ENCODE assay signal across 19 cellular contexts in genomic region chr2:159131267-159131790, GRCh38.
DNase-seq lines count a peak whose midpoint lies in the region; ATAC-seq, FAIRE-seq and TF ChIP-seq lines count a peak whose summit lies in the region.
"Had no signal": no experiment of that assay in that cellular context is flagged by ENCODE, and none has a peak within 500 bp of the region (broad histone marks: within the 10 kb centered on the region; RNA-seq: fewer than 3 reads in every experiment).

No MANE protein-coding gene starts in this region.

- no peak overlapping the region for H3K14ac ChIP-seq in trophoblast cell (ENCODE audit: low read length)

- no peak for TF ChIP-seq CTCF in right atrium auricular region (IDR thresholded peaks at IDR 0.05)
- no peak for TF ChIP-seq CTCF in endothelial cell of umbilical vein (IDR thresholded peaks at IDR 0.05; ENCODE audit: extremely low read depth in 1 of 2, insufficient read depth in 1 of 2, low read depth in 1 of 2, low read length in 2 of 2)
- no peak for TF ChIP-seq CTCF in nephron progenitor cell (IDR thresholded peaks at IDR 0.05)

- no peak overlapping the region for H4K91ac ChIP-seq in trophoblast cell (ENCODE audit: low read depth, low read length)

- H3K27me3 ChIP-seq in right atrium auricular region (no peaks in the 10 kb centered on the region), endothelial cell of umbilical vein (ENCODE audit: control insufficient read depth in 2 of 2, insufficient read depth in 2 of 2, low read length in 2 of 2) (no peaks in the 10 kb centered on the region), trophoblast cell (ENCODE audit: insufficient read depth, low read length) (no peaks in the 10 kb centered on the region)
- H3K27me3 ChIP-seq: tibial artery had no signal

- H2BK5ac ChIP-seq in trophoblast cell (ENCODE audit: low read depth, low read length, poor library complexity), result no peak overlapping the region

- peak overlapping the region; percentile 27 for H3K4me2 ChIP-seq in endothelial cell of umbilical vein (ENCODE audit: insufficient read depth, low read length)
- no peak overlapping the region for H3K4me2 ChIP-seq in trophoblast cell (ENCODE audit: low read length)

- no peak overlapping the region for H3K4me3 Mint-ChIP-seq in nephron progenitor cell
- H3K4me3 Mint-ChIP-seq in activated T-cell treated with anti-CD3 and anti-CD28 coated beads, Interleukin-2, amount 50 U/mL, for 4 hours, result no peak overlapping the region
- no peak overlapping the region for H3K4me3 Mint-ChIP-seq in stimulated activated naive CD8-positive, alpha-beta T cell treated with anti-CD3 and anti-CD28 coated beads, Interleukin-15, amount 100 ng/mL, for 72 hours
- H3K4me3 Mint-ChIP-seq: activated T-helper 17 cell treated with anti-CD3 and anti-CD28 coated beads, Interleukin-2, amount 50 U/mL, for 72 hours; CD4-positive, CD25-positive, alpha-beta regulatory T cell had no signal

- peaks cover 30% of the 10 kb centered on the region for H3K36me3 Mint-ChIP-seq in nephron progenitor cell (ENCODE audit: low read depth)
- H3K36me3 Mint-ChIP-seq in activated T-cell treated with anti-CD3 and anti-CD28 coated beads, Interleukin-2, amount 50 U/mL, for 4 hours (ENCODE audit: insufficient read depth), result no peaks in the 10 kb centered on the region
- H3K36me3 Mint-ChIP-seq: CD4-positive, CD25-positive, alpha-beta regulatory T cell had no signal

- H3K79me1 ChIP-seq in trophoblast cell (ENCODE audit: low read length), result peaks cover 10% of the 10 kb centered on the region

- no peak overlapping the region for H3K4ac ChIP-seq in trophoblast cell (ENCODE audit: low read depth, low read length)

- no peak overlapping the region for H4K12ac ChIP-seq in trophoblast cell (ENCODE audit: low read depth, low read length)

- H3K9me3 ChIP-seq in right atrium auricular region (no peaks in the 10 kb centered on the region), endothelial cell of umbilical vein (replicated peaks; ENCODE audit: control insufficient read depth, insufficient read depth, low read length) (no peaks in the 10 kb centered on the region), trophoblast cell (ENCODE audit: insufficient read depth, low read depth, low read length) (no peaks in the 10 kb centered on the region)
- H3K9me3 ChIP-seq: tibial artery had no signal

- no peaks in the 10 kb centered on the region for H3K9me1 ChIP-seq in endothelial cell of umbilical vein (replicated peaks; ENCODE audit: control insufficient read depth, extremely low read depth, insufficient read depth, low read length)

- no peak for FAIRE-seq in endothelial cell of umbilical vein (lab: Jason Lieb, UNC)

- H3K23ac ChIP-seq in trophoblast cell (ENCODE audit: low read length), result no peak overlapping the region

- H4K20me1 ChIP-seq in endothelial cell of umbilical vein (replicated peaks; ENCODE audit: control insufficient read depth, extremely low read depth, insufficient read depth, low read length), result no peaks in the 10 kb centered on the region

- H3K4me3 ChIP-seq in right atrium auricular region (no peak overlapping the region), endothelial cell of umbilical vein (replicated peaks in 1 of 3; ENCODE audit: insufficient read depth in 1 of 3, low read depth in 1 of 3, low read length in 3 of 3) (no peak overlapping the region), trophoblast cell (ENCODE audit: low read depth, low read length) (no peak overlapping the region)
- H3K4me3 ChIP-seq: tibial artery had no signal

- H3K27ac Mint-ChIP-seq in nephron progenitor cell, result peak overlapping the region; percentile 80
- H3K27ac Mint-ChIP-seq in stimulated activated naive CD8-positive, alpha-beta T cell treated with anti-CD3 and anti-CD28 coated beads, Interleukin-15, amount 100 ng/mL, for 72 hours, result peak overlapping the region in 1 of 2 donors; percentile 5
- H3K27ac Mint-ChIP-seq: activated T-helper 17 cell treated with anti-CD3 and anti-CD28 coated beads, Interleukin-2, amount 50 U/mL, for 72 hours; CD4-positive, CD25-positive, alpha-beta regulatory T cell; progenitor cell of endocrine pancreas had no signal

- no peak overlapping the region for H2BK120ac ChIP-seq in trophoblast cell (ENCODE audit: insufficient read depth, low read length, poor library complexity)

- no peak overlapping the region for H2AK5ac ChIP-seq in trophoblast cell (ENCODE audit: low read length)

- POLR2A ChIA-PET in endothelial cell of umbilical vein (lab: Charles Lee), result no interaction called here

- no peak overlapping the region for H3K18ac ChIP-seq in trophoblast cell (ENCODE audit: low read length)

- no peak overlapping the region for H2BK12ac ChIP-seq in trophoblast cell (ENCODE audit: low read length)

- intact Hi-C loops in Right ventricle myocardium superior (cut with DNase I) (no loop called here), endothelial cell of umbilical vein (cut with micrococcal nuclease) (no loop called here)

- no peaks in the 10 kb centered on the region for H3K36me3 ChIP-seq in right atrium auricular region
- H3K36me3 ChIP-seq in endothelial cell of umbilical vein (ENCODE audit: control insufficient read depth in 2 of 2, extremely low read depth in 1 of 2, insufficient read depth in 2 of 2, low read length in 2 of 2), result no peaks in the 10 kb centered on the region
- H3K36me3 ChIP-seq in trophoblast cell (ENCODE audit: control insufficient read depth in 1 of 2, insufficient read depth in 2 of 2, low read length in 2 of 2), result peaks cover 0 to 3% of the 10 kb centered on the region in 2 experiments
- H3K36me3 ChIP-seq: tibial artery had no signal

- no peaks in the 10 kb centered on the region for H3K9me3 Mint-ChIP-seq in nephron progenitor cell
- H3K9me3 Mint-ChIP-seq in activated T-cell treated with anti-CD3 and anti-CD28 coated beads, Interleukin-2, amount 50 U/mL, for 4 hours, result no peaks in the 10 kb centered on the region
- H3K9me3 Mint-ChIP-seq in stimulated activated naive CD8-positive, alpha-beta T cell treated with anti-CD3 and anti-CD28 coated beads, Interleukin-15, amount 100 ng/mL, for 72 hours, result no peaks in the 10 kb centered on the region
- H3K9me3 Mint-ChIP-seq: activated T-helper 17 cell treated with anti-CD3 and anti-CD28 coated beads, Interleukin-2, amount 50 U/mL, for 72 hours; CD4-positive, CD25-positive, alpha-beta regulatory T cell had no signal

- H3K27ac ChIP-seq in right atrium auricular region (peak overlapping the region; percentile 81 to 89), endothelial cell of umbilical vein (ENCODE audit: insufficient read depth, low read depth, low read length) (peak overlapping the region; percentile 80), trophoblast cell (ENCODE audit: low read depth, low read length) (no peak overlapping the region)

- no CpG with 5 or more reads among the region's 7 CpGs for WGBS in trophoblast cell (ENCODE audit: extremely low coverage, insufficient coverage, insufficient read length)

- peaks cover 3% of the 10 kb centered on the region for H3K27me3 Mint-ChIP-seq in nephron progenitor cell (ENCODE audit: low read depth, poor library complexity)
- H3K27me3 Mint-ChIP-seq in activated T-cell treated with anti-CD3 and anti-CD28 coated beads, Interleukin-2, amount 50 U/mL, for 4 hours (ENCODE audit: low read depth), result no peaks in the 10 kb centered on the region
- no peaks in the 10 kb centered on the region for H3K27me3 Mint-ChIP-seq in stimulated activated naive CD8-positive, alpha-beta T cell treated with anti-CD3 and anti-CD28 coated beads, Interleukin-15, amount 100 ng/mL, for 72 hours
- H3K27me3 Mint-ChIP-seq: activated T-helper 17 cell treated with anti-CD3 and anti-CD28 coated beads, Interleukin-2, amount 50 U/mL, for 72 hours; progenitor cell of endocrine pancreas had no signal

- H3K4me1 ChIP-seq in right atrium auricular region (peaks cover 0 to 78% of the 10 kb centered on the region in 2 donors), endothelial cell of umbilical vein (ENCODE audit: control insufficient read depth, extremely low read depth, insufficient read depth, low read length) (peaks cover 64% of the 10 kb centered on the region), trophoblast cell (ENCODE audit: control insufficient read depth in 1 of 2, insufficient read depth in 2 of 2, low read length in 2 of 2) (peaks cover 11 to 21% of the 10 kb centered on the region in 2 experiments)

- BruUV-seq in endothelial cell of umbilical vein (replicated peaks; lab: Mats Ljungman, UMichigan), result no TSS peak

- H3K4me1 Mint-ChIP-seq in nephron progenitor cell, result peaks cover 71% of the 10 kb centered on the region
- H3K4me1 Mint-ChIP-seq in activated T-cell treated with anti-CD3 and anti-CD28 coated beads, Interleukin-2, amount 50 U/mL, for 4 hours (ENCODE audit: low read depth), result peaks cover 9% of the 10 kb centered on the region
- no peaks in the 10 kb centered on the region for H3K4me1 Mint-ChIP-seq in stimulated activated naive CD8-positive, alpha-beta T cell treated with anti-CD3 and anti-CD28 coated beads, Interleukin-15, amount 100 ng/mL, for 72 hours
- H3K4me1 Mint-ChIP-seq: activated T-helper 17 cell treated with anti-CD3 and anti-CD28 coated beads, Interleukin-2, amount 50 U/mL, for 72 hours; CD4-positive, CD25-positive, alpha-beta regulatory T cell had no signal

- H4K8ac ChIP-seq in trophoblast cell (ENCODE audit: low read depth, low read length), result no peak overlapping the region

- no peak for TF ChIP-seq POLR2A in endothelial cell of umbilical vein (IDR thresholded peaks at IDR 0.05; ENCODE audit: low read depth, low read length)

- H2AFZ ChIP-seq in endothelial cell of umbilical vein (ENCODE audit: low read depth, low read length) (no peak overlapping the region), trophoblast cell (ENCODE audit: insufficient read depth, low read length, poor library complexity) (no peak overlapping the region)

- ATAC-seq in Right ventricle myocardium superior (ENCODE audit: poor library complexity), result no peak
- no peak for ATAC-seq in activated T-cell treated with anti-CD3 and anti-CD28 coated beads, Interleukin-2, amount 50 U/mL, for 4 hours
- ATAC-seq in stimulated activated naive CD8-positive, alpha-beta T cell treated with anti-CD3 and anti-CD28 coated beads, Interleukin-15, amount 100 ng/mL, for 72 hours, result no peak
- ATAC-seq: activated CD4-positive, CD25-positive, alpha-beta regulatory T cell treated with anti-CD3 and anti-CD28 coated beads, Interleukin-2, amount 50 U/mL, for 24 hours; activated T-helper 17 cell treated with anti-CD3 and anti-CD28 coated beads, Interleukin-2, amount 50 U/mL, for 72 hours had no signal

- CTCF ChIA-PET in endothelial cell of umbilical vein (lab: Charles Lee), result interaction anchor here (1.3 to 3.6 kb wide), 5 partner anchors 9 to 57 kb away, joined by 3 to 19 read pairs (median 6); no protein-coding TSS in a partner anchor

- H3K9ac ChIP-seq in endothelial cell of umbilical vein (replicated peaks; ENCODE audit: extremely low read depth, insufficient read depth, low read length) (no peak overlapping the region), trophoblast cell (ENCODE audit: low read length) (no peak overlapping the region)

- H3K79me2 ChIP-seq in endothelial cell of umbilical vein (ENCODE audit: control insufficient read depth, insufficient read depth, low read length), result peaks cover 35% of the 10 kb centered on the region
- H3K79me2 ChIP-seq in trophoblast cell (ENCODE audit: control insufficient read depth, insufficient read depth, low read length, poor library complexity), result peaks cover 3% of the 10 kb centered on the region

- dilution Hi-C loops in endothelial cell of umbilical vein (cut with MboI; ENCODE audit: extremely low pct_ligation_motif_present, low sequenced_read_pairs), result no loop called here

- no peak for DNase-seq in right atrium auricular region (ENCODE audit: low spot score)
- no peak for DNase-seq in Right ventricle myocardium superior
- DNase-seq in endothelial cell of umbilical vein (ENCODE audit: low read depth, low spot score), result no peak
- DNase-seq in nephron progenitor cell, result no peak
- no peak for DNase-seq in activated T-cell treated with anti-CD3 and anti-CD28 coated beads, Interleukin-2, amount 50 U/mL, for 4 hours
- no peak for DNase-seq in AG08395 (ENCODE audit: low spot score)
- DNase-seq in trophoblast cell, result no peak
- DNase-seq in stimulated activated naive CD8-positive, alpha-beta T cell treated with anti-CD3 and anti-CD28 coated beads, Interleukin-15, amount 100 ng/mL, for 72 hours, result no peak
- DNase-seq: caudate nucleus; CD4-positive, CD25-positive, alpha-beta regulatory T cell; hippocampal formation; NCI-H146; NK-92 treated with Interleukin-12 subunit alpha and Interleukin-12 subunit beta, amount 100 ng/mL, for 24 hours; stimulated activated CD4-positive, alpha-beta T cell treated with anti-CD3 and anti-CD28 coated beads, Interleukin-12 subunit alpha, Interleukin-12 subunit beta, amount 100 ng/mL, for 4 hours; T-helper 2 cell; tibial artery had no signal
